Comparison of ENCODE assay signal across 22 cellular contexts in the genomic region with DNA sequence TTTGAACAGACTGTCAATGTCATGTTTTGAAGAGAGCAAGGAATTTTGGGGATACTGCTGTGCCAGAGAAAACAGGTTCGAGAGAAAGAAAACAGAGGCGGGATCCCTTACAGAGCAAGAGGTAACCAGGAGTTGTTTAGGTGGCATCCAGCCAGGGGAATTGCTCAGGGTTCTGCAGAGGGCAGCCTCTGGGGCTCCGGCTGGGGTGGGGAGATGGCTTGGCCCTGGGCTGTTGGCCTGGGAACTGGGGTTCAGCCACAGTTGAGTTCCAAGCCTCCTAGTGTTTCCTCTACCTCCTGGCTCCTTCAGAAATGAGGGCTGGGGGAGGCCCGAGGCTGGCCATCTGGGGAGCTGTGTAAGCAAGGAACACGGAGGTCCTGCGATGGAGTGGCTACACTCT.
DNase-seq lines count a peak whose midpoint lies in the region; ATAC-seq and TF ChIP-seq lines count a peak whose summit lies in the region.
"Had no signal": no experiment of that assay in that cellular context is flagged by ENCODE, and none has a peak within 500 bp of the region (broad histone marks: within the 10 kb centered on the region; RNA-seq: fewer than 3 reads in every experiment).

No MANE protein-coding gene starts in this region.

- no peaks in the 10 kb centered on the region for H3K27me3 Mint-ChIP-seq in activated CD4-positive, alpha-beta T cell treated with anti-CD3 and anti-CD28 coated beads for 36 hours
- no peaks in the 10 kb centered on the region for H3K27me3 Mint-ChIP-seq in memory B cell
- H3K27me3 Mint-ChIP-seq in activated T-helper 1 cell treated with anti-CD3 and anti-CD28 coated beads, Interleukin-12 subunit alpha, Interleukin-12 subunit beta, Interleukin-2, Interleukin-4 antibody, amounts not matched to agents 30 ng/mL and 10 ng/mL and 1 ng/mL, durations not matched to agents 14 hours and 24 hours and 36 hours (ENCODE audit: insufficient read depth) = peaks cover 4% of the 10 kb centered on the region
- H3K27me3 Mint-ChIP-seq: activated T-cell treated with anti-CD3 and anti-CD28 coated beads, Interleukin-2, amount 50 U/mL, for 24 hours; brain had no signal

- ATAC-seq in activated CD4-positive, alpha-beta T cell treated with anti-CD3 and anti-CD28 coated beads for 36 hours = no peak
- ATAC-seq in memory B cell (ENCODE audit: low read depth) (no peak), lower lobe of right lung (no peak)

- no peak for DNase-seq in activated CD4-positive, alpha-beta T cell treated with anti-CD3 and anti-CD28 coated beads for 36 hours
- no peak for DNase-seq in activated CD4-positive, alpha-beta T cell treated with anti-CD3 and anti-CD28 coated beads for 4 hours
- DNase-seq in adipocyte (ENCODE audit: low read depth) (no peak), memory B cell (ENCODE audit: low spot score in 2 of 2) (no peak), tibial nerve (ENCODE audit: low spot score in 2 of 2) (peak; percentile 28 to 56), lower lobe of right lung (no peak), NCI-H1436 treated with DMSO at 0.1 percent for 48 hours (lab: John Stamatoyannopoulos, UW) (no peak)
- DNase-seq in activated T-helper 1 cell treated with anti-CD3 and anti-CD28 coated beads, Interleukin-12 subunit alpha, Interleukin-12 subunit beta, Interleukin-2, Interleukin-4 antibody, amounts not matched to agents 30 ng/mL and 10 ng/mL and 1 ng/mL, durations not matched to agents 14 hours and 24 hours and 36 hours (ENCODE audit: low spot score) = no peak
- DNase-seq: activated CD4-positive, alpha-beta T cell treated with anti-CD3 and anti-CD28 coated beads, Interleukin-2, amount 10 ng/mL, durations not matched to agents 24 days and 14 days; activated T-cell treated with anti-CD3 and anti-CD28 coated beads, Interleukin-2, amount 50 U/mL, for 24 hours; DMS 273 treated with DMSO at 0.1 percent for 48 hours; GOT3; head of caudate nucleus; HFFc6; NCI-H446 treated with DMSO at 0.1 percent for 48 hours; stimulated activated CD4-positive, alpha-beta T cell treated with anti-CD3 and anti-CD28 coated beads, Interleukin-2, amount 100 ng/mL, for 24 hours; T-helper 2 cell had no signal

- peaks cover 2% of the 10 kb centered on the region for H3K36me3 Mint-ChIP-seq in activated CD4-positive, alpha-beta T cell treated with anti-CD3 and anti-CD28 coated beads for 36 hours (ENCODE audit: low read depth)
- H3K36me3 Mint-ChIP-seq in memory B cell = peaks cover 11% of the 10 kb centered on the region
- H3K36me3 Mint-ChIP-seq in activated T-helper 1 cell treated with anti-CD3 and anti-CD28 coated beads, Interleukin-12 subunit alpha, Interleukin-12 subunit beta, Interleukin-2, Interleukin-4 antibody, amounts not matched to agents 30 ng/mL and 10 ng/mL and 1 ng/mL, durations not matched to agents 14 hours and 24 hours and 36 hours (ENCODE audit: low read depth) = peaks cover 3% of the 10 kb centered on the region

- H3K9me3 Mint-ChIP-seq in activated CD4-positive, alpha-beta T cell treated with anti-CD3 and anti-CD28 coated beads for 36 hours (ENCODE audit: low read depth) = peaks cover 5% of the 10 kb centered on the region
- H3K9me3 Mint-ChIP-seq in memory B cell = peaks cover 2% of the 10 kb centered on the region
- H3K9me3 Mint-ChIP-seq in activated T-helper 1 cell treated with anti-CD3 and anti-CD28 coated beads, Interleukin-12 subunit alpha, Interleukin-12 subunit beta, Interleukin-2, Interleukin-4 antibody, amounts not matched to agents 30 ng/mL and 10 ng/mL and 1 ng/mL, durations not matched to agents 14 hours and 24 hours and 36 hours = peaks cover 10% of the 10 kb centered on the region

- no peaks in the 10 kb centered on the region for H3K9me3 ChIP-seq in adipocyte (ENCODE audit: control insufficient read depth, low read length)
- no peaks in the 10 kb centered on the region for H3K9me3 ChIP-seq in tibial nerve
- H3K9me3 ChIP-seq in lower lobe of right lung = no peaks in the 10 kb centered on the region
- H3K9me3 ChIP-seq: adrenal gland, upper lobe of right lung had no signal

- POLR2A ChIA-PET in activated CD4-positive, alpha-beta T cell treated with anti-CD3 and anti-CD28 coated beads for 36 hours (lab: Charles Lee) = interaction anchor here (0.6 kb wide), 1 partner anchor 87 kb away, joined by 3 read pairs; no protein-coding TSS in a partner anchor

- H3K4me1 ChIP-seq in adipocyte (ENCODE audit: control insufficient read depth, insufficient read depth, low read length) (peaks cover 54% of the 10 kb centered on the region), tibial nerve (peaks cover 0 to 36% (median 0%) of the 10 kb centered on the region in 4 donors), lower lobe of right lung (peaks cover 14% of the 10 kb centered on the region)

- CTCF ChIA-PET in activated CD4-positive, alpha-beta T cell treated with anti-CD3 and anti-CD28 coated beads for 36 hours (lab: Charles Lee) = no interaction called here

- H3K27me3 ChIP-seq in adipocyte (replicated peaks; ENCODE audit: control insufficient read depth, insufficient read depth, low read length) = no peaks in the 10 kb centered on the region
- no peaks in the 10 kb centered on the region for H3K27me3 ChIP-seq in tibial nerve
- H3K27me3 ChIP-seq in lower lobe of right lung (ENCODE audit: low read depth) = no peaks in the 10 kb centered on the region
- H3K27me3 ChIP-seq: adrenal gland, upper lobe of right lung had no signal

- no peak overlapping the region for H3K4me3 Mint-ChIP-seq in activated CD4-positive, alpha-beta T cell treated with anti-CD3 and anti-CD28 coated beads for 36 hours
- no peak overlapping the region for H3K4me3 Mint-ChIP-seq in memory B cell
- no peak overlapping the region for H3K4me3 Mint-ChIP-seq in activated T-helper 1 cell treated with anti-CD3 and anti-CD28 coated beads, Interleukin-12 subunit alpha, Interleukin-12 subunit beta, Interleukin-2, Interleukin-4 antibody, amounts not matched to agents 30 ng/mL and 10 ng/mL and 1 ng/mL, durations not matched to agents 14 hours and 24 hours and 36 hours
- H3K4me3 Mint-ChIP-seq: activated CD4-positive, alpha-beta T cell treated with anti-CD3 and anti-CD28 coated beads, Interleukin-2, amount 10 ng/mL, durations not matched to agents 24 days and 14 days; activated T-cell treated with anti-CD3 and anti-CD28 coated beads, Interleukin-2, amount 50 U/mL, for 24 hours; brain; HFFc6 had no signal

- intact Hi-C loops in activated CD4-positive, alpha-beta T cell treated with anti-CD3 and anti-CD28 coated beads for 36 hours (cut with DNase I, micrococcal nuclease) = loop anchor here in 1 of 2 experiments (10.0 kb wide), 1 partner anchor 293 kb away; the partner anchor contains the start of gene SEC61A2
- intact Hi-C loops in activated T-helper 1 cell treated with anti-CD3 and anti-CD28 coated beads, Interleukin-12 subunit alpha, Interleukin-12 subunit beta, Interleukin-2, Interleukin-4 antibody, amounts not matched to agents 30 ng/mL and 10 ng/mL and 1 ng/mL, durations not matched to agents 14 hours and 24 hours and 36 hours (cut with micrococcal nuclease) = no loop called here
- intact Hi-C loops in lower lobe of right lung (cut with DNase I) = no loop called here

- peaks cover 49% of the 10 kb centered on the region for H3K4me1 Mint-ChIP-seq in activated CD4-positive, alpha-beta T cell treated with anti-CD3 and anti-CD28 coated beads for 36 hours
- peaks cover 37% of the 10 kb centered on the region for H3K4me1 Mint-ChIP-seq in memory B cell
- peaks cover 29% of the 10 kb centered on the region for H3K4me1 Mint-ChIP-seq in activated T-helper 1 cell treated with anti-CD3 and anti-CD28 coated beads, Interleukin-12 subunit alpha, Interleukin-12 subunit beta, Interleukin-2, Interleukin-4 antibody, amounts not matched to agents 30 ng/mL and 10 ng/mL and 1 ng/mL, durations not matched to agents 14 hours and 24 hours and 36 hours (ENCODE audit: low read depth)

- TF ChIP-seq EP300 in tibial nerve (IDR thresholded peaks at IDR 0.05) = no peak

- TF ChIP-seq POLR2A in tibial nerve (IDR thresholded peaks at IDR 0.05) = no peak

- H3K36me3 ChIP-seq in adipocyte (ENCODE audit: control insufficient read depth, insufficient read depth, low read length, severe bottlenecking) = no peaks in the 10 kb centered on the region
- no peaks in the 10 kb centered on the region for H3K36me3 ChIP-seq in tibial nerve
- H3K36me3 ChIP-seq in lower lobe of right lung = no peaks in the 10 kb centered on the region
- H3K36me3 ChIP-seq: adrenal gland, upper lobe of right lung had no signal

- H3K9ac ChIP-seq in adipocyte (ENCODE audit: low read length) = peak overlapping the region; percentile 10

- 63 to 70% methylated on average over 6 of the region's 6 CpGs for WGBS in tibial nerve, 2 donors

- no peak for TF ChIP-seq CTCF in tibial nerve (IDR thresholded peaks at IDR 0.05)
- no peak for TF ChIP-seq CTCF in lower lobe of right lung (IDR thresholded peaks at IDR 0.05)

- peak overlapping the region in 2 of 4 donors; percentile 57 to 71 for H3K27ac ChIP-seq in tibial nerve
- H3K27ac ChIP-seq in lower lobe of right lung = no peak overlapping the region
- H3K27ac ChIP-seq: 22Rv1, adrenal gland, HL-60, upper lobe of right lung had no signal

- H3K4me3 ChIP-seq in adipocyte (ENCODE audit: low read length) (no peak overlapping the region), tibial nerve (no peak overlapping the region), lower lobe of right lung (no peak overlapping the region)
- H3K4me3 ChIP-seq: adrenal gland, upper lobe of right lung had no signal

- peak overlapping the region; percentile 10 for H3K27ac Mint-ChIP-seq in activated CD4-positive, alpha-beta T cell treated with anti-CD3 and anti-CD28 coated beads for 36 hours
- peak overlapping the region; percentile 3 for H3K27ac Mint-ChIP-seq in memory B cell
- no peak overlapping the region for H3K27ac Mint-ChIP-seq in activated T-helper 1 cell treated with anti-CD3 and anti-CD28 coated beads, Interleukin-12 subunit alpha, Interleukin-12 subunit beta, Interleukin-2, Interleukin-4 antibody, amounts not matched to agents 30 ng/mL and 10 ng/mL and 1 ng/mL, durations not matched to agents 14 hours and 24 hours and 36 hours
- H3K27ac Mint-ChIP-seq: activated CD4-positive, alpha-beta T cell treated with anti-CD3 and anti-CD28 coated beads, Interleukin-2, amount 10 ng/mL, durations not matched to agents 24 days and 14 days; brain; HFFc6 had no signal

Comparison
In these comparisons a context has a peak if more than half of its experiments do, and no peak if none do; other contexts are left out.
1. DNase-seq: peak in tibial nerve (2 of 2); none in activated CD4-positive, alpha-beta T cell treated with anti-CD3 and anti-CD28 coated beads for 36 hours (single experiment), activated CD4-positive, alpha-beta T cell treated with anti-CD3 and anti-CD28 coated beads for 4 hours (0 of 2), adipocyte (single experiment), memory B cell (0 of 2), activated T-helper 1 cell treated with anti-CD3 and anti-CD28 coated beads, Interleukin-12 subunit alpha, Interleukin-12 subunit beta, Interleukin-2, Interleukin-4 antibody, amounts not matched to agents 30 ng/mL and 10 ng/mL and 1 ng/mL, durations not matched to agents 14 hours and 24 hours and 36 hours (single experiment), lower lobe of right lung (single experiment) and NCI-H1436 treated with DMSO at 0.1 percent for 48 hours (single experiment).